Comparison of ENCODE assay signal across 14 cellular contexts in the genomic region with DNA sequence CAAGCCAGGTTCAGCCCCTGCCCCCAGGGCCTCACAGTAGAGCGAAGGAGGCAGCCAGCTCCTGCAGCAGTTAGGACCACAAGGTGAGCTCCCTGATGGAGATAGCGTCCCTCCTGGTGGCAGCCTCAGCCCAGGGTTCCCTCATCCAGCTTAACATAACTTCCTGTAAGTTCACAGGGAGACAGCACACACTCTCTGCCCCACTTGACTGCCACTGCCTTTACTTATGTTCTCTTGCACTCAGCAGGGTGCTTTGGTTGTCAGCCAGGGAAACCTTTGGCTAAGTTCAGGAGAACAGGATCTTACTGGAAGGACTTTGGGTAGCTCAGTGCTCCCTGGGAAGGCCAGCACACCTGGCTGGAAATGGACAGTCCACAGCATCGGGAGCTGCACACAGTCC. TPM values are rescaled to one million over a fixed set of nuclear protein-coding genes. Genes with fewer than 3 reads are reported as not detected.
A peak's percentile ranks its signal among the peaks of the same experiment; 100 is the strongest.
DNase-seq lines count a peak whose midpoint lies in the region; ATAC-seq and TF ChIP-seq lines count a peak whose summit lies in the region.
"Had no signal": no experiment of that assay in that cellular context is flagged by ENCODE, and none has a peak within 500 bp of the region (broad histone marks: within the 10 kb centered on the region; RNA-seq: fewer than 3 reads in every experiment).

No MANE protein-coding gene starts in this region.

- intact Hi-C loops in breast epithelium (cut with DNase I; ENCODE audit: low total_unique reads) = no loop called here
- intact Hi-C loops in MCF 10A (cut with micrococcal nuclease) = no loop called here
- intact Hi-C loops in heart right ventricle (cut with DNase I) = loop anchor here in 5 of 10 donors (5.0 to 10.0 kb wide), 3 partner anchors 35 to 55 kb away; no protein-coding TSS in a partner anchor
- intact Hi-C loops in vagina (cut with DNase I) = loop anchor here (5.0 kb wide), 1 partner anchor 35 kb away; no protein-coding TSS in a partner anchor

- H3K79me1 ChIP-seq in neuronal stem cell (ENCODE audit: low read depth, low read length) = no peaks in the 10 kb centered on the region

- no peak overlapping the region for H2BK120ac ChIP-seq in neuronal stem cell (ENCODE audit: low read depth, low read length)

- no peak overlapping the region for H2AFZ ChIP-seq in neuronal stem cell (ENCODE audit: low read length)

- 66 to 70% methylated on average over 3 of the region's 3 CpGs for WGBS in heart right ventricle, 2 donors
- WGBS in neuronal stem cell (ENCODE audit: extremely low coverage in 2 of 2, insufficient read length in 2 of 2, insufficient replicate concordance in 1 of 2), 2 donors = no CpG with 5 or more reads among the region's 3 CpGs

- H2BK15ac ChIP-seq in neuronal stem cell (ENCODE audit: low read length) = no peak overlapping the region

- CTCF ChIA-PET in MCF 10A (lab: Yijun Ruan, JAX) = interaction anchor here (0.7 to 4.0 kb wide), 9 partner anchors 10 to 374 kb away, joined by 3 to 22 read pairs (median 4); no protein-coding TSS in a partner anchor

- no peak overlapping the region for H3K4me3 Mint-ChIP-seq in MCF 10A (ENCODE audit: unreplicated experiment)
- H3K4me3 Mint-ChIP-seq: activated naive CD4-positive, alpha-beta T cell treated with anti-CD3 and anti-CD28 coated beads, Interleukin-2, amount 10 ng/mL, durations not matched to agents 7 days and 5 days had no signal

- ATAC-seq in heart right ventricle (peak in 3 of 8 donors; percentile 0 to 16 (median 2)), foreskin keratinocyte (no peak)

- peak overlapping the region; percentile 14 for H2AK5ac ChIP-seq in neuronal stem cell (ENCODE audit: low read depth, low read length)

- no peak overlapping the region for H3K18ac ChIP-seq in neuronal stem cell (ENCODE audit: low read length)

- no peak overlapping the region for H3K27ac Mint-ChIP-seq in MCF 10A (ENCODE audit: low read depth, unreplicated experiment)
- H3K27ac Mint-ChIP-seq: activated naive CD4-positive, alpha-beta T cell treated with anti-CD3 and anti-CD28 coated beads, Interleukin-2, amount 10 ng/mL, durations not matched to agents 7 days and 5 days had no signal

- no peak overlapping the region for H2BK12ac ChIP-seq in neuronal stem cell (ENCODE audit: low read length)

- H3K4me1 Mint-ChIP-seq in MCF 10A (ENCODE audit: insufficient read depth, unreplicated experiment) = peaks cover 6% of the 10 kb centered on the region

- no peak overlapping the region for H3K9ac ChIP-seq in neuronal stem cell (ENCODE audit: low read depth, low read length, poor library complexity)

- H3K23ac ChIP-seq in neuronal stem cell (ENCODE audit: low read depth, low read length, poor library complexity) = no peak overlapping the region

- DNase-seq in breast epithelium (ENCODE audit: low spot score in 2 of 2) (no peak), MCF 10A (ENCODE audit: unreplicated experiment) (no peak), heart right ventricle (no peak), neuronal stem cell (ENCODE audit: low spot score) (no peak), vagina (ENCODE audit: extremely low spot score in 2 of 2) (no peak), foreskin keratinocyte (no peak), NCI-H2171 (lab: John Stamatoyannopoulos, UW) (no peak)
- no peak for DNase-seq in activated effector memory CD4-positive, alpha-beta T cell treated with Interleukin-2 at 50 U/mL for 16 hours
- DNase-seq: activated naive CD4-positive, alpha-beta T cell treated with anti-CD3 and anti-CD28 coated beads, Interleukin-2, amount 10 ng/mL, durations not matched to agents 7 days and 5 days; SW 1271 had no signal

- H3K36me3 ChIP-seq in breast epithelium (no peaks in the 10 kb centered on the region), heart right ventricle (no peaks in the 10 kb centered on the region), neuronal stem cell (replicated peaks in 1 of 2; ENCODE audit: control insufficient read depth in 2 of 2, insufficient read depth in 2 of 2, low read length in 2 of 2) (no peaks in the 10 kb centered on the region), vagina (no peaks in the 10 kb centered on the region)

- H4K8ac ChIP-seq in neuronal stem cell (ENCODE audit: low read depth, low read length) = no peak overlapping the region

- no peak overlapping the region for H3K4ac ChIP-seq in neuronal stem cell (ENCODE audit: low read length)

- no peak overlapping the region for H2BK5ac ChIP-seq in neuronal stem cell (ENCODE audit: low read length)

- no peak overlapping the region for H3K4me2 ChIP-seq in neuronal stem cell (ENCODE audit: insufficient read depth, low read length, poor library complexity, severe bottlenecking)

- no peak for TF ChIP-seq POLR2A in breast epithelium (IDR thresholded peaks at IDR 0.05)
- TF ChIP-seq POLR2A in vagina (IDR thresholded peaks at IDR 0.05) = no peak

- POLR2A ChIA-PET in MCF 10A (lab: Yijun Ruan, JAX) = interaction anchor here (0.6 to 0.7 kb wide), 3 partner anchors 17 to 247 kb away, joined by 3 read pairs; no protein-coding TSS in a partner anchor

- no peaks in the 10 kb centered on the region for H3K9me3 ChIP-seq in breast epithelium
- H3K9me3 ChIP-seq in heart right ventricle = no peaks in the 10 kb centered on the region
- H3K9me3 ChIP-seq in neuronal stem cell (replicated peaks in 1 of 2; ENCODE audit: control insufficient read depth in 2 of 2, insufficient read depth in 1 of 2, low read depth in 1 of 2, low read length in 2 of 2) = no peaks in the 10 kb centered on the region
- no peaks in the 10 kb centered on the region for H3K9me3 ChIP-seq in vagina

- H3K27me3 ChIP-seq in breast epithelium = no peaks in the 10 kb centered on the region
- H3K27me3 ChIP-seq in heart right ventricle = peaks cover 0 to 10% (median 0%) of the 10 kb centered on the region in 7 donors
- H3K27me3 ChIP-seq in neuronal stem cell (ENCODE audit: control insufficient read depth in 3 of 3, insufficient read depth in 3 of 3, low read depth in 1 of 3, low read length in 3 of 3) = peaks cover 0 to 9% (median 7%) of the 10 kb centered on the region in 3 experiments
- no peaks in the 10 kb centered on the region for H3K27me3 ChIP-seq in vagina
- H3K27me3 ChIP-seq in foreskin keratinocyte = peaks cover 28% of the 10 kb centered on the region

- no TSS peak for BruUV-seq in MCF 10A (replicated peaks; lab: Mats Ljungman, UMichigan)

- no peaks in the 10 kb centered on the region for H3K9me3 Mint-ChIP-seq in MCF 10A (ENCODE audit: unreplicated experiment)
- H3K9me3 Mint-ChIP-seq: activated naive CD4-positive, alpha-beta T cell treated with anti-CD3 and anti-CD28 coated beads, Interleukin-2, amount 10 ng/mL, durations not matched to agents 7 days and 5 days had no signal

- H3K4me3 ChIP-seq in breast epithelium (peak overlapping the region in 1 of 3 donors; percentile 2), heart right ventricle (no peak overlapping the region), neuronal stem cell (ENCODE audit: low read length in 2 of 2) (no peak overlapping the region), vagina (no peak overlapping the region)

- H3K27ac ChIP-seq in breast epithelium (peak overlapping the region; percentile 92 to 98), heart right ventricle (peak overlapping the region; percentile 76 to 94 (median 90)), neuronal stem cell (replicated peaks; ENCODE audit: low read length) (no peak overlapping the region), vagina (peak overlapping the region; percentile 58), foreskin keratinocyte (no peak overlapping the region)

- no peaks in the 10 kb centered on the region for H3K36me3 Mint-ChIP-seq in MCF 10A (ENCODE audit: insufficient read depth, unreplicated experiment)
- H3K36me3 Mint-ChIP-seq: activated naive CD4-positive, alpha-beta T cell treated with anti-CD3 and anti-CD28 coated beads, Interleukin-2, amount 10 ng/mL, durations not matched to agents 7 days and 5 days had no signal

- no peak overlapping the region for H4K91ac ChIP-seq in neuronal stem cell (ENCODE audit: low read depth, low read length, poor library complexity)

- peaks cover 34% of the 10 kb centered on the region for H3K27me3 Mint-ChIP-seq in MCF 10A (ENCODE audit: insufficient read depth, unreplicated experiment)

- no peak for TF ChIP-seq CTCF in breast epithelium (IDR thresholded peaks at IDR 0.05)
- TF ChIP-seq CTCF in MCF 10A (IDR thresholded peaks at IDR 0.05; ENCODE audit: unreplicated experiment) = no peak
- no peak for TF ChIP-seq CTCF in heart right ventricle (IDR thresholded peaks at IDR 0.05)
- TF ChIP-seq CTCF in vagina (IDR thresholded peaks at IDR 0.05) = no peak
- TF ChIP-seq CTCF in foreskin keratinocyte (conservative IDR thresholded peaks at IDR 0.05) = no peak

- no peaks in the 10 kb centered on the region for H3K4me1 ChIP-seq in breast epithelium
- H3K4me1 ChIP-seq in heart right ventricle = peaks cover 11 to 89% (median 61%) of the 10 kb centered on the region in 9 donors
- H3K4me1 ChIP-seq in neuronal stem cell (ENCODE audit: control insufficient read depth in 2 of 2, insufficient read depth in 1 of 2, low read depth in 1 of 2, low read length in 2 of 2) = peaks cover 31 to 45% of the 10 kb centered on the region in 2 donors
- peaks cover 50% of the 10 kb centered on the region for H3K4me1 ChIP-seq in vagina
- H3K4me1 ChIP-seq in foreskin keratinocyte = no peaks in the 10 kb centered on the region

- H3K14ac ChIP-seq in neuronal stem cell (ENCODE audit: low read length) = no peak overlapping the region

RNA-seq across cellular contexts. Expression of gene KBTBD13, which starts 10.9 kb away (rescaled TPM):
- total RNA-seq in breast epithelium (under 1 TPM in 2 of 3 donors, not detected in 1; 0.15 to 0.33 TPM), MCF 10A (2022) (not detected in 2 replicates), heart right ventricle (10 to 100 TPM in 3 of 10 donors, 1 to 10 TPM in 7; 4.1 to 20.5 (median 4.6) TPM), vagina (not detected), foreskin keratinocyte (not detected in 2 replicates)
- polyA plus RNA-seq in heart right ventricle (1 to 10 TPM in 1 of 2 donors, under 1 TPM in 1; 0.84 to 7.8 TPM), foreskin keratinocyte (not detected in 2 replicates)
- polyA plus RNA-seq in neuronal stem cell (2013, experiment 1 of 2) = 0.01 TPM
- not detected for polyA plus RNA-seq in neuronal stem cell (2013, experiment 2 of 2)
- total RNA-seq: cerebellum, fibroblast of lung had no signal
- polyA plus RNA-seq: AG04450 had no signal

RNA-seq across cellular contexts. Expression of gene RASL12, which starts 19.6 kb away (rescaled TPM):
- total RNA-seq in breast epithelium = 10 to 100 TPM; 12.6 to 20.6 (median 20.3) TPM
- not detected in 2 replicates for total RNA-seq in MCF 10A (2022)
- 10 to 100 TPM in 7 of 10 donors, 1 to 10 TPM in 3; 4.4 to 20.1 (median 11.8) TPM for total RNA-seq in heart right ventricle
- polyA plus RNA-seq in heart right ventricle = 10 to 100 TPM; 13.1 to 18.7 TPM
- polyA plus RNA-seq in neuronal stem cell (2013, experiment 1 of 2) = 4.1 TPM
- 4.2 TPM for polyA plus RNA-seq in neuronal stem cell (2013, experiment 2 of 2)
- total RNA-seq in vagina = 85.7 TPM
- not detected in 2 replicates for total RNA-seq in foreskin keratinocyte
- not detected in 2 replicates for polyA plus RNA-seq in foreskin keratinocyte

RNA-seq across cellular contexts. Expression of gene UBAP1L, which starts 27.6 kb away (rescaled TPM):
- total RNA-seq in breast epithelium = 1 to 10 TPM; 3.7 to 10.0 (median 7.2) TPM
- 3.0 and 3.5 TPM in 2 replicates for total RNA-seq in MCF 10A (2022)
- 1 to 10 TPM in 9 of 10 donors, under 1 TPM in 1; 0.88 to 2.3 (median 1.6) TPM for total RNA-seq in heart right ventricle
- polyA plus RNA-seq in heart right ventricle = 1 to 10 TPM in 1 of 2 donors, under 1 TPM in 1; 0.65 to 5.3 TPM
- 1.0 TPM for polyA plus RNA-seq in neuronal stem cell (2013, experiment 1 of 2)
- 0.91 TPM for polyA plus RNA-seq in neuronal stem cell (2013, experiment 2 of 2)
- total RNA-seq in vagina = 5.4 TPM
- 0.49 and 0.88 TPM in 2 replicates for total RNA-seq in foreskin keratinocyte
- 0.23 and 0.27 TPM in 2 replicates for polyA plus RNA-seq in foreskin keratinocyte

RNA-seq across cellular contexts. Expression of gene SLC51B, which starts 42.2 kb away (rescaled TPM):
- total RNA-seq in breast epithelium (not detected), MCF 10A (2022) (not detected in 2 replicates), heart right ventricle (not detected), vagina (not detected), foreskin keratinocyte (not detected in 2 replicates)
- polyA plus RNA-seq in heart right ventricle (under 1 TPM in 1 of 2 donors, not detected in 1; 0.43 TPM), foreskin keratinocyte (not detected in 2 replicates)
- polyA plus RNA-seq in neuronal stem cell (2013, experiment 1 of 2) = not detected
- polyA plus RNA-seq in neuronal stem cell (2013, experiment 2 of 2) = not detected
- total RNA-seq: cerebellum, myocyte had no signal

RNA-seq across cellular contexts. Expression of gene PDCD7, which starts 46.2 kb away (rescaled TPM):
- total RNA-seq in breast epithelium (10 to 100 TPM; 21.6 to 26.7 (median 24.4) TPM), MCF 10A (2022) (26.3 and 31.0 TPM in 2 replicates), heart right ventricle (10 to 100 TPM; 12.5 to 25.1 (median 16.1) TPM), vagina (16.5 TPM), foreskin keratinocyte (18.5 and 20.9 TPM in 2 replicates)
- polyA plus RNA-seq in heart right ventricle (10 to 100 TPM in 1 of 2 donors, 1 to 10 TPM in 1; 9.0 to 15.7 TPM), foreskin keratinocyte (11.7 and 15.6 TPM in 2 replicates)
- 36.4 TPM for polyA plus RNA-seq in neuronal stem cell (2013, experiment 1 of 2)
- polyA plus RNA-seq in neuronal stem cell (2013, experiment 2 of 2) = 37.3 TPM

Comparison
In these comparisons a context has a peak if more than half of its experiments do, and no peak if none do; other contexts are left out.
1. H3K27ac ChIP-seq: peak in breast epithelium (2 of 2), heart right ventricle (10 of 10) and vagina (single experiment); none in neuronal stem cell (single experiment) and foreskin keratinocyte (single experiment).